38 cellular contexts compared by ENCODE assay signal in genomic region chr12:130447655-130447965, GRCh38.
"Had no signal": no experiment of that assay in that cellular context is flagged by ENCODE, and none has a peak within 500 bp of the region (broad histone marks: within the 10 kb centered on the region; RNA-seq: fewer than 3 reads in every experiment).

No MANE protein-coding gene starts in this region.

- FAIRE-seq: astrocyte had no signal

- H3K4me3 ChIP-seq: adrenal gland, ascending aorta, body of pancreas, breast epithelium, cardiac muscle cell had no signal

- H3K9me3 Mint-ChIP-seq: activated naive CD4-positive, alpha-beta T cell treated with anti-CD3 and anti-CD28 coated beads, Interleukin-2, amount 50 U/mL, for 24 hours; activated naive CD4-positive, alpha-beta T cell treated with anti-CD3 and anti-CD28 coated beads, Interleukin-2, amount 50 U/mL, for 72 hours; activated naive CD8-positive, alpha-beta T cell treated with anti-CD3 and anti-CD28 coated beads for 36 hours; activated naive CD8-positive, alpha-beta T cell treated with anti-CD3 and anti-CD28 coated beads, Interleukin-2, amount 10 ng/mL, durations not matched to agents 7 days and 5 days; activated naive CD8-positive, alpha-beta T cell treated with anti-CD3 and anti-CD28 coated beads, Interleukin-2, amount 50 U/mL, for 24 hours; activated T-cell treated with anti-CD3 and anti-CD28 coated beads, Interleukin-2, amount 50 U/mL, for 24 hours; activated T-cell treated with anti-CD3 and anti-CD28 coated beads, Interleukin-2, amount 50 U/mL, for 4 hours; activated T-cell treated with anti-CD3 and anti-CD28 coated beads, Interleukin-2, amount 50 U/mL, for 72 hours; activated T-helper 1 cell treated with anti-CD3 and anti-CD28 coated beads, Interleukin-12 subunit alpha, Interleukin-12 subunit beta, Interleukin-2, Interleukin-4 antibody, amounts not matched to agents 30 ng/mL and 10 ng/mL and 1 ng/mL, durations not matched to agents 14 hours and 24 hours and 36 hours; activated T-helper 17 cell treated with anti-CD3 and anti-CD28 coated beads, Interleukin-2, amount 50 U/mL, for 72 hours; activated T-helper 2 cell treated with anti-CD3 and anti-CD28 coated beads, Interferon-gamma antibody, Interleukin-2, Interleukin-4, amounts not matched to agents 10 μg/mL and 5 μg/mL and 100 μg/mL, durations not matched to agents 14 hours and 24 hours and 36 hours; central memory CD8-positive, alpha-beta T cell had no signal

- H3K36me3 ChIP-seq: adrenal gland, ascending aorta, brain microvascular endothelial cell, breast epithelium, cardiac muscle cell had no signal

- H3K27ac Mint-ChIP-seq: activated naive CD4-positive, alpha-beta T cell treated with anti-CD3 and anti-CD28 coated beads, Interleukin-2, amount 10 ng/mL, durations not matched to agents 7 days and 5 days; activated naive CD4-positive, alpha-beta T cell treated with anti-CD3 and anti-CD28 coated beads, Interleukin-2, amount 50 U/mL, for 24 hours; activated naive CD4-positive, alpha-beta T cell treated with anti-CD3 and anti-CD28 coated beads, Interleukin-2, amount 50 U/mL, for 72 hours; activated naive CD8-positive, alpha-beta T cell; activated naive CD8-positive, alpha-beta T cell treated with anti-CD3 and anti-CD28 coated beads for 36 hours; activated naive CD8-positive, alpha-beta T cell treated with anti-CD3 and anti-CD28 coated beads, Interleukin-2, amount 10 ng/mL, durations not matched to agents 7 days and 5 days; activated naive CD8-positive, alpha-beta T cell treated with anti-CD3 and anti-CD28 coated beads, Interleukin-2, amount 50 U/mL, for 24 hours; activated T-cell treated with anti-CD3 and anti-CD28 coated beads, Interleukin-2, amount 50 U/mL, for 24 hours; activated T-cell treated with anti-CD3 and anti-CD28 coated beads, Interleukin-2, amount 50 U/mL, for 72 hours; activated T-helper 1 cell treated with anti-CD3 and anti-CD28 coated beads, Interleukin-12 subunit alpha, Interleukin-12 subunit beta, Interleukin-2, Interleukin-4 antibody, amounts not matched to agents 30 ng/mL and 10 ng/mL and 1 ng/mL, durations not matched to agents 14 hours and 24 hours and 36 hours; activated T-helper 17 cell treated with anti-CD3 and anti-CD28 coated beads, Interleukin-2, amount 50 U/mL, for 72 hours; activated T-helper 2 cell treated with anti-CD3 and anti-CD28 coated beads, Interferon-gamma antibody, Interleukin-2, Interleukin-4, amounts not matched to agents 10 μg/mL and 5 μg/mL and 100 μg/mL, durations not matched to agents 14 hours and 24 hours and 36 hours; brain had no signal

- H3K27ac ChIP-seq: adrenal gland, ascending aorta, body of pancreas, brain microvascular endothelial cell, breast epithelium, cardiac muscle cell had no signal

- H3K27me3 Mint-ChIP-seq: activated naive CD4-positive, alpha-beta T cell treated with anti-CD3 and anti-CD28 coated beads, Interleukin-2, amount 10 ng/mL, durations not matched to agents 7 days and 5 days; activated naive CD4-positive, alpha-beta T cell treated with anti-CD3 and anti-CD28 coated beads, Interleukin-2, amount 50 U/mL, for 24 hours; activated naive CD8-positive, alpha-beta T cell; activated naive CD8-positive, alpha-beta T cell treated with anti-CD3 and anti-CD28 coated beads for 36 hours; activated naive CD8-positive, alpha-beta T cell treated with anti-CD3 and anti-CD28 coated beads, Interleukin-2, amount 10 ng/mL, durations not matched to agents 7 days and 5 days; activated naive CD8-positive, alpha-beta T cell treated with anti-CD3 and anti-CD28 coated beads, Interleukin-2, amount 50 U/mL, for 24 hours; activated T-cell treated with anti-CD3 and anti-CD28 coated beads, Interleukin-2, amount 50 U/mL, for 24 hours; central memory CD8-positive, alpha-beta T cell had no signal

- H3K4me1 ChIP-seq: adrenal gland, ascending aorta, body of pancreas, breast epithelium had no signal

- H3K36me3 Mint-ChIP-seq: activated naive CD4-positive, alpha-beta T cell treated with anti-CD3 and anti-CD28 coated beads, Interleukin-2, amount 10 ng/mL, durations not matched to agents 7 days and 5 days; activated naive CD4-positive, alpha-beta T cell treated with anti-CD3 and anti-CD28 coated beads, Interleukin-2, amount 50 U/mL, for 24 hours; activated naive CD4-positive, alpha-beta T cell treated with anti-CD3 and anti-CD28 coated beads, Interleukin-2, amount 50 U/mL, for 72 hours; activated naive CD8-positive, alpha-beta T cell; activated naive CD8-positive, alpha-beta T cell treated with anti-CD3 and anti-CD28 coated beads for 36 hours; activated naive CD8-positive, alpha-beta T cell treated with anti-CD3 and anti-CD28 coated beads, Interleukin-2, amount 10 ng/mL, durations not matched to agents 7 days and 5 days had no signal

- ATAC-seq: activated naive CD4-positive, alpha-beta T cell treated with anti-CD3 and anti-CD28 coated beads, Interleukin-2, amount 50 U/mL, for 72 hours; activated naive CD8-positive, alpha-beta T cell treated with anti-CD3 and anti-CD28 coated beads, Interleukin-2, amount 50 U/mL, for 24 hours; activated T-cell treated with anti-CD3 and anti-CD28 coated beads, Interleukin-2, amount 50 U/mL, for 4 hours; activated T-cell treated with anti-CD3 and anti-CD28 coated beads, Interleukin-2, amount 50 U/mL, for 72 hours; activated T-helper 17 cell treated with anti-CD3 and anti-CD28 coated beads, Interleukin-2, amount 50 U/mL, for 72 hours; body of pancreas had no signal

- H3K4me1 Mint-ChIP-seq: activated naive CD4-positive, alpha-beta T cell treated with anti-CD3 and anti-CD28 coated beads, Interleukin-2, amount 10 ng/mL, durations not matched to agents 7 days and 5 days; activated naive CD4-positive, alpha-beta T cell treated with anti-CD3 and anti-CD28 coated beads, Interleukin-2, amount 50 U/mL, for 24 hours; activated naive CD8-positive, alpha-beta T cell treated with anti-CD3 and anti-CD28 coated beads for 36 hours; activated naive CD8-positive, alpha-beta T cell treated with anti-CD3 and anti-CD28 coated beads, Interleukin-2, amount 10 ng/mL, durations not matched to agents 7 days and 5 days; activated naive CD8-positive, alpha-beta T cell treated with anti-CD3 and anti-CD28 coated beads, Interleukin-2, amount 50 U/mL, for 24 hours; activated T-helper 17 cell treated with anti-CD3 and anti-CD28 coated beads, Interleukin-2, amount 50 U/mL, for 72 hours; brain; central memory CD8-positive, alpha-beta T cell had no signal

- H3K9me3 ChIP-seq: adrenal gland, ascending aorta, body of pancreas, breast epithelium had no signal

- H3K27me3 ChIP-seq: adrenal gland, ascending aorta, body of pancreas, brain microvascular endothelial cell, breast epithelium, cardiac muscle cell had no signal

- H3K4me3 Mint-ChIP-seq: activated naive CD4-positive, alpha-beta T cell treated with anti-CD3 and anti-CD28 coated beads, Interleukin-2, amount 10 ng/mL, durations not matched to agents 7 days and 5 days; activated naive CD4-positive, alpha-beta T cell treated with anti-CD3 and anti-CD28 coated beads, Interleukin-2, amount 50 U/mL, for 24 hours; activated naive CD8-positive, alpha-beta T cell; activated naive CD8-positive, alpha-beta T cell treated with anti-CD3 and anti-CD28 coated beads for 36 hours; activated naive CD8-positive, alpha-beta T cell treated with anti-CD3 and anti-CD28 coated beads, Interleukin-2, amount 10 ng/mL, durations not matched to agents 7 days and 5 days; activated naive CD8-positive, alpha-beta T cell treated with anti-CD3 and anti-CD28 coated beads, Interleukin-2, amount 50 U/mL, for 24 hours; activated T-cell treated with anti-CD3 and anti-CD28 coated beads, Interleukin-2, amount 50 U/mL, for 24 hours; activated T-cell treated with anti-CD3 and anti-CD28 coated beads, Interleukin-2, amount 50 U/mL, for 4 hours; activated T-cell treated with anti-CD3 and anti-CD28 coated beads, Interleukin-2, amount 50 U/mL, for 72 hours; activated T-helper 1 cell treated with anti-CD3 and anti-CD28 coated beads, Interleukin-12 subunit alpha, Interleukin-12 subunit beta, Interleukin-2, Interleukin-4 antibody, amounts not matched to agents 30 ng/mL and 10 ng/mL and 1 ng/mL, durations not matched to agents 14 hours and 24 hours and 36 hours; activated T-helper 17 cell treated with anti-CD3 and anti-CD28 coated beads, Interleukin-2, amount 50 U/mL, for 72 hours; brain; central memory CD8-positive, alpha-beta T cell had no signal

- DNase-seq: activated effector memory CD4-positive, alpha-beta T cell treated with anti-CD3 and anti-CD28 coated beads, Interleukin-2, amount 50 U/mL, for 16 hours; activated effector memory CD4-positive, alpha-beta T cell treated with Interleukin-2 at 50 U/mL for 16 hours; activated gamma-delta T cell; activated gamma-delta T cell treated with Interleukin-2 at 50 U/mL for 16 hours; activated naive CD4-positive, alpha-beta T cell; activated naive CD4-positive, alpha-beta T cell treated with anti-CD3 and anti-CD28 coated beads, Interleukin-2, amount 10 ng/mL, durations not matched to agents 7 days and 5 days; activated naive CD4-positive, alpha-beta T cell treated with anti-CD3 and anti-CD28 coated beads, Interleukin-2, amount 50 U/mL, for 16 hours; activated naive CD4-positive, alpha-beta T cell treated with Interleukin-2 at 50 U/mL for 16 hours; activated naive CD8-positive, alpha-beta T cell treated with anti-CD3 and anti-CD28 coated beads for 36 hours; activated naive CD8-positive, alpha-beta T cell treated with anti-CD3 and anti-CD28 coated beads, Interleukin-2, amount 10 ng/mL, durations not matched to agents 7 days and 5 days; activated naive CD8-positive, alpha-beta T cell treated with anti-CD3 and anti-CD28 coated beads, Interleukin-2, amount 50 U/mL, for 24 hours; activated T-cell treated with anti-CD3 and anti-CD28 coated beads, Interleukin-2, amount 50 U/mL, for 1 hour; activated T-cell treated with anti-CD3 and anti-CD28 coated beads, Interleukin-2, amount 50 U/mL, for 24 hours; activated T-cell treated with anti-CD3 and anti-CD28 coated beads, Interleukin-2, amount 50 U/mL, for 4 hours; activated T-cell treated with anti-CD3 and anti-CD28 coated beads, Interleukin-2, amount 50 U/mL, for 48 hours; activated T-cell treated with anti-CD3 and anti-CD28 coated beads, Interleukin-2, amount 50 U/mL, for 72 hours; adrenal gland; amniotic stem cell; amygdala; anterior cingulate cortex; aorta; body of pancreas; brain microvascular endothelial cell; caudate nucleus; central memory CD4-positive, alpha-beta T cell; cerebellar nuclear complex had no signal
